In genomic region chr6:69933239-69933638, GRCh38 we compare ENCODE assay signal across 20 cellular contexts.
DNase-seq lines count a peak whose midpoint lies in the region; ATAC-seq, FAIRE-seq and TF ChIP-seq lines count a peak whose summit lies in the region.
"Had no signal": no experiment of that assay in that cellular context is flagged by ENCODE, and none has a peak within 500 bp of the region (broad histone marks: within the 10 kb centered on the region; RNA-seq: fewer than 3 reads in every experiment).

No MANE protein-coding gene starts in this region.

- H3K23me2 ChIP-seq in H9 (ENCODE audit: insufficient read length, low read depth, low read length, poor library complexity, severe bottlenecking): no peaks in the 10 kb centered on the region

- no peak overlapping the region for H2BK120ac ChIP-seq in H9 (ENCODE audit: low read depth, low read length, poor library complexity, severe bottlenecking)

- H3K4me3 ChIP-seq in psoas muscle (no peak overlapping the region), Karpas-422 (ENCODE audit: low read length) (no peak overlapping the region)
- H3K4me3 ChIP-seq: SJSA1, upper lobe of left lung had no signal

- no peaks in the 10 kb centered on the region for H3K9me2 ChIP-seq in Karpas-422 (replicated peaks; ENCODE audit: insufficient read depth, low read length)

- H3K27me3 Mint-ChIP-seq in H9 (ENCODE audit: low read depth): no peaks in the 10 kb centered on the region

- no peak overlapping the region for H2BK20ac ChIP-seq in H9 (ENCODE audit: low read depth, low read length, poor library complexity, severe bottlenecking)

- H3K4me1 ChIP-seq in foreskin keratinocyte (no peaks in the 10 kb centered on the region), psoas muscle (peaks cover 42% of the 10 kb centered on the region), Karpas-422 (ENCODE audit: low read length) (no peaks in the 10 kb centered on the region), H9 (ENCODE audit: insufficient read depth, low read length) (no peaks in the 10 kb centered on the region)
- H3K4me1 ChIP-seq: SJSA1, upper lobe of left lung had no signal

- H3K4me3 Mint-ChIP-seq in H9: no peak overlapping the region
- H3K4me3 Mint-ChIP-seq: activated naive CD8-positive, alpha-beta T cell treated with anti-CD3 and anti-CD28 coated beads, Interleukin-2, amount 50 U/mL, for 24 hours; activated T-cell treated with anti-CD3 and anti-CD28 coated beads, Interleukin-2, amount 50 U/mL, for 72 hours; nephron had no signal

- H3K79me2 ChIP-seq in Karpas-422 (ENCODE audit: low read length) (no peaks in the 10 kb centered on the region), H9 (ENCODE audit: insufficient read depth, low read length) (no peaks in the 10 kb centered on the region)

- H4K8ac ChIP-seq in H9 (replicated peaks; ENCODE audit: insufficient read length, low read depth, low read length): no peak overlapping the region

- no peak overlapping the region for H2AK5ac ChIP-seq in H9 (ENCODE audit: insufficient read length, low read length)

- no peak overlapping the region for H3K4ac ChIP-seq in H9 (ENCODE audit: low read depth, low read length)

- H4K20me1 ChIP-seq in Karpas-422 (ENCODE audit: insufficient read depth, low read depth, low read length): no peaks in the 10 kb centered on the region
- H4K20me1 ChIP-seq in H9 (ENCODE audit: control insufficient read depth, insufficient read depth, insufficient read length): no peaks in the 10 kb centered on the region

- no peak for DNase-seq in GM18507 (ENCODE audit: extremely low spot score, insufficient read length, low read depth)
- peak in 1 of 2 donors; percentile 32 for DNase-seq in foreskin keratinocyte
- DNase-seq in psoas muscle: no peak
- DNase-seq in Karpas-422: no peak
- no peak for DNase-seq in H9
- no peak for DNase-seq in middle frontal gyrus (ENCODE audit: extremely low spot score, low spot score)
- DNase-seq: activated CD4-positive, alpha-beta T cell treated with anti-CD3 and anti-CD28 coated beads, Interleukin-2, amount 50 U/mL, for 4 hours; activated naive CD8-positive, alpha-beta T cell treated with anti-CD3 and anti-CD28 coated beads, Interleukin-2, amount 50 U/mL, for 24 hours; activated T-cell treated with anti-CD3 and anti-CD28 coated beads, Interleukin-2, amount 50 U/mL, for 72 hours; DMS153; hippocampal formation; left colon; NCI-H1105 treated with DMSO at 0.1 percent for 48 hours; NCI-H226; upper lobe of left lung had no signal

- intact Hi-C loops in psoas muscle (cut with DNase I): no loop called here

- no peak overlapping the region for H3T11ph ChIP-seq in H9 (ENCODE audit: low read length)

- H3K27ac Mint-ChIP-seq in H9: no peak overlapping the region
- H3K27ac Mint-ChIP-seq: activated naive CD8-positive, alpha-beta T cell treated with anti-CD3 and anti-CD28 coated beads, Interleukin-2, amount 50 U/mL, for 24 hours; activated T-cell treated with anti-CD3 and anti-CD28 coated beads, Interleukin-2, amount 50 U/mL, for 72 hours; nephron had no signal

- H3K36me3 ChIP-seq in psoas muscle (ENCODE audit: insufficient read depth in 1 of 2, low read depth in 1 of 2) (no peaks in the 10 kb centered on the region), Karpas-422 (ENCODE audit: insufficient read depth, low read length) (no peaks in the 10 kb centered on the region)
- H3K36me3 ChIP-seq: SJSA1, upper lobe of left lung had no signal

- H3K56ac ChIP-seq in H9 (ENCODE audit: insufficient read length, low read depth, low read length): no peak overlapping the region

- no peaks in the 10 kb centered on the region for H3K36me3 Mint-ChIP-seq in H9 (ENCODE audit: insufficient read depth in 1 of 3, low read depth in 3 of 3)

- H4K91ac ChIP-seq in H9 (ENCODE audit: insufficient read length, low read depth, low read length): no peak overlapping the region

- no peak overlapping the region for H2BK15ac ChIP-seq in H9 (ENCODE audit: low read depth, low read length)

- H3K79me1 ChIP-seq in H9 (ENCODE audit: insufficient read depth, low read depth, low read length, poor library complexity, severe bottlenecking): no peaks in the 10 kb centered on the region

- no peak overlapping the region for H2AFZ ChIP-seq in Karpas-422 (ENCODE audit: low read length)
- H2AFZ ChIP-seq in H9 (ENCODE audit: low read length): no peak overlapping the region

- H3K27me3 ChIP-seq in foreskin keratinocyte (no peaks in the 10 kb centered on the region), psoas muscle (ENCODE audit: insufficient read depth in 3 of 3, low read length in 2 of 3) (no peaks in the 10 kb centered on the region), Karpas-422 (ENCODE audit: low read length) (no peaks in the 10 kb centered on the region), H9 (ENCODE audit: insufficient read depth, low read length) (no peaks in the 10 kb centered on the region)
- H3K27me3 ChIP-seq: SJSA1, upper lobe of left lung had no signal

- H3K18ac ChIP-seq in H9 (ENCODE audit: insufficient read length, low read depth, low read length): no peak overlapping the region

- H2BK5ac ChIP-seq in H9 (ENCODE audit: insufficient read length, low read length): no peak overlapping the region

- 13 to 24% (median 18%) methylated on average over 1 of the region's 1 CpG for WGBS in psoas muscle, 3 donors
- WGBS in H9 (ENCODE audit: extremely low coverage, insufficient read length, low lambda C conversion rate): no CpG with 5 or more reads among the region's 1 CpG

- no peaks in the 10 kb centered on the region for H3K9me3 ChIP-seq in psoas muscle
- no peaks in the 10 kb centered on the region for H3K9me3 ChIP-seq in Karpas-422 (ENCODE audit: low read length)
- H3K9me3 ChIP-seq in H9 (ENCODE audit: control insufficient read depth, low read depth, low read length): no peaks in the 10 kb centered on the region
- H3K9me3 ChIP-seq: SJSA1, upper lobe of left lung had no signal

- H3K9me3 Mint-ChIP-seq in H9: no peaks in the 10 kb centered on the region
- H3K9me3 Mint-ChIP-seq: activated naive CD8-positive, alpha-beta T cell treated with anti-CD3 and anti-CD28 coated beads, Interleukin-2, amount 50 U/mL, for 24 hours; nephron had no signal

- ATAC-seq in SK-N-SH treated with all-trans-retinoic acid at 6 μM for 48 hours (peak; percentile 83), foreskin keratinocyte (peak; percentile 73), psoas muscle (peak; percentile 60 to 76 (median 70)), HG03196 (IDR thresholded peaks at IDR 0.05; ENCODE audit: unreplicated experiment) (no peak)
- ATAC-seq: activated naive CD8-positive, alpha-beta T cell treated with anti-CD3 and anti-CD28 coated beads, Interleukin-2, amount 50 U/mL, for 24 hours; left colon had no signal

- no peak overlapping the region for H2BK12ac ChIP-seq in H9 (ENCODE audit: insufficient read length, low read depth, low read length)

- H3K27ac ChIP-seq in foreskin keratinocyte: no peak overlapping the region
- peak overlapping the region; percentile 58 for H3K27ac ChIP-seq in psoas muscle
- H3K27ac ChIP-seq in Karpas-422 (ENCODE audit: low read length): no peak overlapping the region
- no peak overlapping the region for H3K27ac ChIP-seq in H9 (ENCODE audit: insufficient read length, low read depth, low read length)
- H3K27ac ChIP-seq: SJSA1, upper lobe of left lung had no signal

- no peaks in the 10 kb centered on the region for H3K4me1 Mint-ChIP-seq in H9
- H3K4me1 Mint-ChIP-seq: activated naive CD8-positive, alpha-beta T cell treated with anti-CD3 and anti-CD28 coated beads, Interleukin-2, amount 50 U/mL, for 24 hours; nephron had no signal

- no peak overlapping the region for H3K23ac ChIP-seq in H9 (ENCODE audit: insufficient read length, low read depth, low read length)

- H3K9ac ChIP-seq in Karpas-422 (ENCODE audit: low read length) (no peak overlapping the region), H9 (ENCODE audit: extremely low read depth, insufficient read length, low read length) (no peak overlapping the region)

- H4K5ac ChIP-seq in H9 (ENCODE audit: insufficient read length, low read depth, low read length): no peak overlapping the region

- no peak overlapping the region for H3K14ac ChIP-seq in H9 (ENCODE audit: insufficient read depth, low read length)

- TF ChIP-seq CTCF in foreskin keratinocyte (conservative IDR thresholded peaks at IDR 0.05) (no peak), psoas muscle (IDR thresholded peaks at IDR 0.05) (no peak), H9 (conservative IDR thresholded peaks at IDR 0.05) (no peak)

- peak; percentile 50 for FAIRE-seq in GM18507 (lab: Jason Lieb, UNC)
- FAIRE-seq: H54 had no signal

- H3K4me2 ChIP-seq in Karpas-422 (ENCODE audit: low read depth, low read length, poor library complexity, severe bottlenecking) (no peak overlapping the region), H9 (ENCODE audit: insufficient read depth, insufficient read length, low read length) (no peak overlapping the region)

TF ChIP-seq in SK-N-SH treated with all-trans-retinoic acid at 6 μM for 48 hours, 23 proteins besides CTCF, POLR2A, EP300 and RAD21 (continues in another document):
- TF ChIP-seq ZC3H10 (CRISPR knock-in tag; IDR thresholded peaks at IDR 0.05) (no peak), TCF4 (CRISPR knock-in tag; IDR thresholded peaks at IDR 0.05; ENCODE audit: borderline replicate concordance) (no peak), GLIS3 (CRISPR knock-in tag; IDR thresholded peaks at IDR 0.05) (no peak), CSDC2 (CRISPR knock-in tag; IDR thresholded peaks at IDR 0.05) (no peak), ZFP30 (CRISPR knock-in tag; IDR thresholded peaks at IDR 0.05) (no peak), TSHZ2 (CRISPR knock-in tag; IDR thresholded peaks at IDR 0.05) (no peak)
